ENCODE assay signal across 1 cellular context in the genomic region with DNA sequence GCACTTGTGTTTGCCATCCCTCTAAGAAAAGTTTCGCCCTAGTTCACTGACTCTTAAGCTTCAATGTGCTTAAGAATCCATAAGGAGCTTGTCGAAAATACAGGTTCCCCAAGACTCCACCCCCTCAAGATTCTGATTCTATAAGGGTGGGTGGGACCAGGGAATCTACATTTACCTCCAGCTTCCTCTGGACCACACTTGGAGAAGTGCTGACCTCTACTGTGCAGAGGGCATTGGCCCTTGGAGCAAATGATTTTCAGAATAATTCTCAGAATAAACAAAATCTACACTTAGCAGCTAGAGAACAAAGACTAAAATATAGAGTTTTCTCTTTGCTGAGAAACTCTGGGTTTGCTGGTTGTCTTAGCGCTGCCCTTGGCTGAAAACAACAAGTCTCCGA.
TF ChIP-seq lines count a peak whose summit lies in the region.

No MANE protein-coding gene starts in this region.

TF ChIP-seq in H1, 55 proteins besides CTCF, POLR2A, EP300 and RAD21:
- TF ChIP-seq TBP (IDR thresholded peaks at IDR 0.05; ENCODE audit: low read depth, low read length) (no peak), USF2 (IDR thresholded peaks at IDR 0.05; ENCODE audit: low read length) (no peak)
